In the genomic region with DNA sequence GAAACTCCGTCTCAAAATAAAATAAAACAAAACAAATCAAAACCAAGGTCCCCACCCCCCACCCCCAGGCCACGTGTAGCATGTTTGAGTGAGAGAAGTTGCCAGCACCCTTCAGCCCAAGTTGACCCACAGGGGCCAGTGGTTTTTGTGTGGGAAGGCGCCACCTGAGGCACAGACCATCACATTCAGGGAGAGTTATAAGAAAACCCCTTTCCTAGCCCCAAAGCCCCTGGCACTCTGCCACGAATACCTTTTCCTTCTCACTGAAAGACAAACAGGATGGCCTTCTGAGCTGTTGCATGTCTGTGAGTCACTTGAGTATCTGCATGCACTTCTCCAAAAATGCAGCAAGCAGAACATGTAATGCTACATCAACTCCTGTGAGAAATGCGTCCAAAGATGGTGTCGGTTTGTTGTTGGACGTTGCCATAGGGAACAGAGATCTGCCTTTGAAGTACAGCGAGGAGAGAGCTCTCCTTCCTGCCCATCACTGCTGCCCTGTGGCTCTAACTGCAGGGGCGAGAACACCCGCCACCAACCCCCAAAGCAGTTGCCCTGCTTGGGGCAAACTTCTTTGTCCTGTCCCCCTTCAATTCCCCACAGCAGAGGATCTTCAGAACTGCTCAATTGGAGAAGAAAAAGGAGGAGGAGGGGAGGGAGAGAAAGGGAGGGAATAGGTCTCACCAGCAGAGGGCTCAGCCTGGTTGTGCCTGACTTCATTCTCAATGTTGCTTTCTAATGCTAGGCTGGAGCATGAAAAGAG, we compare ENCODE assay signal across 8 cellular contexts. TPM values are rescaled to one million over a fixed set of nuclear protein-coding genes. Genes with fewer than 3 reads are reported as not detected.
DNase-seq lines count a peak whose midpoint lies in the region; ATAC-seq and TF ChIP-seq lines count a peak whose summit lies in the region.

No MANE protein-coding gene starts in this region.

- ATAC-seq in GM18867 (IDR thresholded peaks at IDR 0.05; ENCODE audit: unreplicated experiment) (peak; percentile 26), Panc1 (peak; percentile 57), upper lobe of left lung (ENCODE audit: low FRiP score in 2 of 2) (peak; percentile 71)

- peak overlapping the region; percentile 41 for H3K4me2 ChIP-seq in fibroblast of lung (ENCODE audit: extremely low read depth, insufficient read depth, low read length)
- no peak overlapping the region for H3K4me2 ChIP-seq in neural cell (ENCODE audit: low read length)

- H3K9me2 ChIP-seq in neural cell (ENCODE audit: insufficient read depth, low read length): no peaks in the 10 kb centered on the region

- H3F3A ChIP-seq in neural cell (ENCODE audit: insufficient read depth, low read length, poor library complexity, severe bottlenecking): no peaks in the 10 kb centered on the region

- H3K36me3 ChIP-seq in HUES48 (ENCODE audit: control insufficient read depth, insufficient read depth, low read length): no peaks in the 10 kb centered on the region
- no peaks in the 10 kb centered on the region; the same call in 1 of the 2 replicates for H3K36me3 ChIP-seq in Panc1 (ENCODE audit: control insufficient read depth, insufficient read depth, low read length)
- H3K36me3 ChIP-seq in fibroblast of lung (ENCODE audit: control insufficient read depth, insufficient read depth, low read length): no peaks in the 10 kb centered on the region
- H3K36me3 ChIP-seq in neural cell (ENCODE audit: insufficient read depth, low read length): no peaks in the 10 kb centered on the region
- no peaks in the 10 kb centered on the region for H3K36me3 ChIP-seq in upper lobe of left lung

- H3K9me3 ChIP-seq in HUES48 (ENCODE audit: control insufficient read depth, insufficient read depth, low read length) (no peaks in the 10 kb centered on the region), Panc1 (ENCODE audit: control insufficient read depth, insufficient read depth, low read depth, low read length) (no peaks in the 10 kb centered on the region), fibroblast of lung (ENCODE audit: control insufficient read depth, insufficient read depth, low read depth, low read length) (no peaks in the 10 kb centered on the region), neural cell (ENCODE audit: low read length) (no peaks in the 10 kb centered on the region), upper lobe of left lung (no peaks in the 10 kb centered on the region)

- H3K79me2 ChIP-seq in fibroblast of lung (ENCODE audit: control insufficient read depth, insufficient read depth, low read length) (peaks cover 11% of the 10 kb centered on the region), neural cell (replicated peaks; ENCODE audit: insufficient read depth, low read length) (peaks cover 3% of the 10 kb centered on the region)

- no peak overlapping the region for H3K4me3 ChIP-seq in HUES48 (ENCODE audit: low read depth, low read length)
- no peak overlapping the region for H3K4me3 ChIP-seq in Panc1 (ENCODE audit: low read depth in 2 of 2, low read length in 2 of 2)
- H3K4me3 ChIP-seq in fibroblast of lung (replicated peaks in 1 of 4; ENCODE audit: control extremely low read depth in 1 of 4, insufficient read depth in 1 of 4, low read depth in 3 of 4, low read length in 4 of 4): no peak overlapping the region
- H3K4me3 ChIP-seq in neural cell (ENCODE audit: low read length): no peak overlapping the region
- H3K4me3 ChIP-seq in upper lobe of left lung: no peak overlapping the region

- H3K4me1 ChIP-seq in HUES48 (ENCODE audit: control insufficient read depth, insufficient read depth, low read length): peaks cover 18% of the 10 kb centered on the region
- H3K4me1 ChIP-seq in Panc1 (ENCODE audit: control insufficient read depth, insufficient read depth, low read length): peaks cover 11% of the 10 kb centered on the region
- peaks cover 3% of the 10 kb centered on the region for H3K4me1 ChIP-seq in fibroblast of lung (ENCODE audit: control insufficient read depth, extremely low read depth, insufficient read depth, low read length)
- H3K4me1 ChIP-seq in upper lobe of left lung: peaks cover 13 to 27% (median 16%) of the 10 kb centered on the region in 4 donors

- H4K20me1 ChIP-seq in fibroblast of lung (ENCODE audit: control insufficient read depth, extremely low read depth, insufficient read depth, low read length): no peaks in the 10 kb centered on the region
- H4K20me1 ChIP-seq in neural cell (ENCODE audit: insufficient read depth): no peaks in the 10 kb centered on the region

- TF ChIP-seq POLR2A in upper lobe of left lung (IDR thresholded peaks at IDR 0.05): no peak

- no TSS peak for BruUV-seq in Panc1 (replicated peaks; lab: Mats Ljungman, UMichigan)

- WGBS in upper lobe of left lung, 2 donors: 39 to 55% methylated on average over 10 of the region's 10 CpGs

- DNase-seq in AML-193 (lab: John Stamatoyannopoulos, UW) (peak; percentile 69 to 71), Panc1 (ENCODE audit: low read depth, low spot score) (no peak), activated T-helper 1 cell treated with Interleukin-2 at 50 U/mL for 16 hours (ENCODE audit: low read depth) (peak; percentile 33), fibroblast of lung (ENCODE audit: low read depth in 2 of 2) (peak; percentile 76 to 80), upper lobe of left lung (peak in 1 of 2 donors; percentile 64)

- TF ChIP-seq EP300 in neural cell (conservative IDR thresholded peaks at IDR 0.05; ENCODE audit: poor library complexity, severe bottlenecking) (no peak), upper lobe of left lung (IDR thresholded peaks at IDR 0.05) (no peak)

- in situ Hi-C loops in Panc1 (cut with HindIII; ENCODE audit: low pct_unique_long_range_greater_than_20kb, low sequenced_read_pairs): no loop called here

- POLR2A ChIA-PET in Panc1 (lab: Charles Lee): no interaction called here

- TF ChIP-seq CTCF in Panc1 (IDR thresholded peaks at IDR 0.05) (peak; percentile 80), fibroblast of lung (conservative IDR thresholded peaks at IDR 0.05 in 1 of 2, IDR thresholded peaks at IDR 0.05 in 1 of 2; ENCODE audit: low read depth in 1 of 2, low read length in 2 of 2) (peak; percentile 96 to 97), neural cell (IDR thresholded peaks at IDR 0.05; ENCODE audit: poor library complexity, severe bottlenecking) (peak; percentile 79), upper lobe of left lung (IDR thresholded peaks at IDR 0.05) (peak; percentile 45 to 72 (median 64))

- H2AFZ ChIP-seq in fibroblast of lung (ENCODE audit: low read length): peak overlapping the region; percentile 68
- no peak overlapping the region for H2AFZ ChIP-seq in neural cell (ENCODE audit: low read depth, low read length)

- peaks cover 15% of the 10 kb centered on the region for H3K27me3 ChIP-seq in HUES48 (ENCODE audit: control insufficient read depth, insufficient read depth, low read length)
- no peaks in the 10 kb centered on the region for H3K27me3 ChIP-seq in Panc1 (ENCODE audit: control insufficient read depth, insufficient read depth, low read length)
- no peaks in the 10 kb centered on the region for H3K27me3 ChIP-seq in fibroblast of lung (ENCODE audit: control insufficient read depth, insufficient read depth, low read length)
- H3K27me3 ChIP-seq in neural cell (ENCODE audit: insufficient read depth, low read depth, low read length): no peaks in the 10 kb centered on the region
- H3K27me3 ChIP-seq in upper lobe of left lung: no peaks in the 10 kb centered on the region

- CTCF ChIA-PET in Panc1 (lab: Charles Lee): interaction anchor here (0.6 to 2.3 kb wide), 3 partner anchors 80 to 219 kb away, joined by 3 to 7 read pairs (median 3); no protein-coding TSS in a partner anchor

- intact Hi-C loops in Panc1 (cut with micrococcal nuclease; ENCODE audit: unreplicated experiment): no loop called here

- H3K9ac ChIP-seq in HUES48 (ENCODE audit: low read depth, low read length) (no peak overlapping the region), fibroblast of lung (ENCODE audit: insufficient read depth, low read length) (no peak overlapping the region), neural cell (ENCODE audit: low read length) (no peak overlapping the region)

- peak overlapping the region; percentile 11 for H3K27ac ChIP-seq in HUES48 (ENCODE audit: low read depth, low read length)
- H3K27ac ChIP-seq in Panc1 (ENCODE audit: low read length): no peak overlapping the region
- no peak overlapping the region for H3K27ac ChIP-seq in fibroblast of lung (ENCODE audit: insufficient read depth, low read length)
- H3K27ac ChIP-seq in neural cell (ENCODE audit: low read length): no peak overlapping the region
- peak overlapping the region in 2 of 4 donors; percentile 15 to 80 for H3K27ac ChIP-seq in upper lobe of left lung

- peak; percentile 79 for TF ChIP-seq RAD21 in neural cell (conservative IDR thresholded peaks at IDR 0.05)

TF ChIP-seq in neural cell, 6 proteins besides CTCF, POLR2A, EP300 and RAD21:
- no peak for TF ChIP-seq POLR2AphosphoS5 (IDR thresholded peaks at IDR 0.05)
- no peak for TF ChIP-seq EZH2 (IDR thresholded peaks at IDR 0.05; ENCODE audit: borderline replicate concordance, insufficient read depth, low read length, poor library complexity, severe bottlenecking)
- TF ChIP-seq SMC3 (conservative IDR thresholded peaks at IDR 0.05; ENCODE audit: poor library complexity): peak; percentile 81

RNA-seq across cellular contexts. Expression of a gene that starts 2.7 kb away (rescaled TPM):
- total RNA-seq in Panc1 (2021; ENCODE audit: unreplicated experiment) (37.6 TPM), fibroblast of lung (14.4 and 16.2 TPM in 2 replicates), upper lobe of left lung (10 to 100 TPM; 14.7 to 45.4 (median 22.1) TPM)
- polyA plus RNA-seq in Panc1 (2012; ENCODE audit: insufficient read length): 32.3 TPM
- polyA plus RNA-seq in fibroblast of lung (12.1 and 14.1 TPM in 2 replicates), neural cell (13.3 and 13.9 TPM in 2 replicates)
- 10.0 TPM in 2 replicates for polyA plus RNA-seq in fibroblast of lung (2012)
- polyA minus RNA-seq in fibroblast of lung (ENCODE audit: low replicate concordance) (31.5 TPM in 2 replicates), neural cell (35.0 and 35.1 TPM in 2 replicates)
